Comparison of ENCODE assay signal across 8 cellular contexts in genomic region chr2:199911052-199911876, GRCh38. TPM values are rescaled to one million over a fixed set of nuclear protein-coding genes. Genes with fewer than 3 reads are reported as not detected.
DNase-seq lines count a peak whose midpoint lies in the region; ATAC-seq, FAIRE-seq and TF ChIP-seq lines count a peak whose summit lies in the region.

Gene C2orf69 (plus strand): TSS chr2:199911293. CDS start chr2:199911439, 146 bp downstream.

- no peaks in the 10 kb centered on the region for H3K27me3 ChIP-seq in HUES64 (ENCODE audit: insufficient read depth, low read length)
- H3K27me3 ChIP-seq in OCI-LY1 (ENCODE audit: insufficient read depth, low read length), result no peaks in the 10 kb centered on the region
- no peaks in the 10 kb centered on the region for H3K27me3 ChIP-seq in endothelial cell of umbilical vein (ENCODE audit: control insufficient read depth in 2 of 2, insufficient read depth in 2 of 2, low read length in 2 of 2)

- H3K4me2 ChIP-seq in OCI-LY1 (ENCODE audit: low read length) (peak within 1 kb of the TSS; percentile 80), endothelial cell of umbilical vein (ENCODE audit: insufficient read depth, low read length) (peak within 1 kb of the TSS; percentile 99)

- H3K4me3 Mint-ChIP-seq in Calu3 (ENCODE audit: low read depth, unreplicated experiment), result peak within 1 kb of the TSS; percentile 93

- H3K27ac ChIP-seq in HUES64 (ENCODE audit: low read depth, low read length) (peak within 1 kb of the TSS; percentile 97), OCI-LY1 (ENCODE audit: low read depth, low read length, poor library complexity, severe bottlenecking) (peak within 1 kb of the TSS; percentile 48), endothelial cell of umbilical vein (ENCODE audit: insufficient read depth, low read depth, low read length) (peak within 1 kb of the TSS; percentile 86)

- peak; percentile 82 for FAIRE-seq in endothelial cell of umbilical vein (lab: Jason Lieb, UNC)

- no peaks in the 10 kb centered on the region for H3K9me3 Mint-ChIP-seq in Calu3 (ENCODE audit: low read depth, unreplicated experiment)

- H3K9me3 ChIP-seq in HUES64 (ENCODE audit: insufficient read depth, low read depth, low read length) (peaks cover 7% of the 10 kb centered on the region), OCI-LY1 (ENCODE audit: low read length) (no peaks in the 10 kb centered on the region), endothelial cell of umbilical vein (replicated peaks; ENCODE audit: control insufficient read depth, insufficient read depth, low read length) (no peaks in the 10 kb centered on the region)

- TF ChIP-seq CTCF in Calu3 (IDR thresholded peaks at IDR 0.05; ENCODE audit: unreplicated experiment) (no peak), OCI-LY1 (IDR thresholded peaks at IDR 0.05; ENCODE audit: low read length) (no peak), endothelial cell of umbilical vein (IDR thresholded peaks at IDR 0.05; ENCODE audit: extremely low read depth in 1 of 2, insufficient read depth in 1 of 2, low read depth in 1 of 2, low read length in 2 of 2) (no peak)

- H3F3A ChIP-seq in OCI-LY1 (ENCODE audit: insufficient read depth, low read length), result no peaks in the 10 kb centered on the region

- H4K20me1 ChIP-seq in OCI-LY1 (ENCODE audit: insufficient read depth, low read length) (no peaks in the 10 kb centered on the region), endothelial cell of umbilical vein (replicated peaks; ENCODE audit: control insufficient read depth, extremely low read depth, insufficient read depth, low read length) (no peaks in the 10 kb centered on the region)

- CTCF ChIA-PET in Calu3 (lab: Charles Lee), result interaction anchor here (0.6 kb wide), 1 partner anchor 831 kb away, joined by 3 read pairs; no protein-coding TSS in a partner anchor
- CTCF ChIA-PET in endothelial cell of umbilical vein (lab: Charles Lee), result interaction anchor here (1.0 kb wide), 1 partner anchor 8 kb away, joined by 3 read pairs; no protein-coding TSS in a partner anchor

- BruUV-seq in Calu3 (replicated peaks; lab: Mats Ljungman, UMichigan), result no TSS peak
- BruUV-seq in endothelial cell of umbilical vein (replicated peaks; lab: Mats Ljungman, UMichigan), result no TSS peak

- peaks cover 7% of the 10 kb centered on the region for H3K4me1 ChIP-seq in HUES64 (ENCODE audit: insufficient read depth, low read length)
- H3K4me1 ChIP-seq in OCI-LY1 (ENCODE audit: insufficient read depth, low read length, severe bottlenecking), result peaks cover 26% of the 10 kb centered on the region
- peaks cover 30% of the 10 kb centered on the region for H3K4me1 ChIP-seq in endothelial cell of umbilical vein (ENCODE audit: control insufficient read depth, extremely low read depth, insufficient read depth, low read length)

- H3K36me3 Mint-ChIP-seq in Calu3 (ENCODE audit: insufficient read depth, unreplicated experiment), result peaks cover 15% of the 10 kb centered on the region

- no peaks in the 10 kb centered on the region for H3K27me3 Mint-ChIP-seq in Calu3 (ENCODE audit: unreplicated experiment)

- intact Hi-C loops in Calu3 (cut with micrococcal nuclease; ENCODE audit: unreplicated experiment), result no loop called here
- intact Hi-C loops in endothelial cell of umbilical vein (cut with micrococcal nuclease), result loop anchor here (1.0 to 2.0 kb wide), 3 partner anchors 44 to 396 kb away; partner anchors contain the start of genes FTCDNL1, MAIP1, SPATS2L and TYW5

- H2AFZ ChIP-seq in OCI-LY1 (ENCODE audit: low read length) (peak within 1 kb of the TSS; percentile 93), endothelial cell of umbilical vein (ENCODE audit: low read depth, low read length) (peak within 1 kb of the TSS; percentile 98)

- H3K9ac ChIP-seq in HUES64 (ENCODE audit: low read depth, low read length) (peak within 1 kb of the TSS; percentile 96), OCI-LY1 (ENCODE audit: low read length) (peak within 1 kb of the TSS; percentile 87), endothelial cell of umbilical vein (replicated peaks; ENCODE audit: extremely low read depth, insufficient read depth, low read length) (peak within 1 kb of the TSS; percentile 97)

- H3K9me2 ChIP-seq in OCI-LY1 (ENCODE audit: low read depth, low read length), result no peaks in the 10 kb centered on the region

- peak; percentile 92 for ATAC-seq in GM21447 (IDR thresholded peaks at IDR 0.05; ENCODE audit: unreplicated experiment)

- dilution Hi-C loops in endothelial cell of umbilical vein (cut with MboI; ENCODE audit: extremely low pct_ligation_motif_present, low sequenced_read_pairs), result no loop called here

- H3K9me1 ChIP-seq in endothelial cell of umbilical vein (replicated peaks; ENCODE audit: control insufficient read depth, extremely low read depth, insufficient read depth, low read length), result no peaks in the 10 kb centered on the region

- under 1% methylated on average over 85 of the region's 85 CpGs for WGBS in HUES64

- peaks cover 15% of the 10 kb centered on the region for H3K4me1 Mint-ChIP-seq in Calu3 (ENCODE audit: low read depth, unreplicated experiment)

- H3K4me3 ChIP-seq in HUES64 (ENCODE audit: low read length) (peak within 1 kb of the TSS; percentile 98), OCI-LY1 (ENCODE audit: low read depth, low read length, poor library complexity, severe bottlenecking) (peak within 1 kb of the TSS; percentile 83), endothelial cell of umbilical vein (replicated peaks in 1 of 3; ENCODE audit: insufficient read depth in 1 of 3, low read depth in 1 of 3, low read length in 3 of 3) (peak within 1 kb of the TSS; percentile 92 to 100 (median 100))

- POLR2A ChIA-PET in endothelial cell of umbilical vein (lab: Charles Lee), result no interaction called here

- peak within 1 kb of the TSS; percentile 79 for H3K27ac Mint-ChIP-seq in Calu3 (ENCODE audit: unreplicated experiment)

- DNase-seq in Calu3 (peak; percentile 97), endothelial cell of umbilical vein (ENCODE audit: low read depth, low spot score) (peak; percentile 97), midbrain (lab: John Stamatoyannopoulos, UW) (peak; percentile 97)
- peak; percentile 94 for DNase-seq in activated CD8-positive, alpha-beta memory T cell treated with anti-CD3 and anti-CD28 coated beads, Interleukin-2, amount 50 U/mL, for 48 hours
- peak; percentile 78 to 79 for DNase-seq in stimulated activated CD8-positive, alpha-beta memory T cell treated with anti-CD3 and anti-CD28 coated beads, Interleukin-2, amount 100 ng/mL, for 1 hour (ENCODE audit: low read depth in 2 of 2)

- TF ChIP-seq POLR2A in endothelial cell of umbilical vein (IDR thresholded peaks at IDR 0.05; ENCODE audit: low read depth, low read length), result peak; percentile 93

- H3K36me3 ChIP-seq in HUES64 (ENCODE audit: insufficient read depth, low read length) (peaks cover 27% of the 10 kb centered on the region), OCI-LY1 (ENCODE audit: insufficient read depth, low read length) (peaks cover 27% of the 10 kb centered on the region), endothelial cell of umbilical vein (ENCODE audit: control insufficient read depth in 2 of 2, extremely low read depth in 1 of 2, insufficient read depth in 2 of 2, low read length in 2 of 2) (no peaks in the 10 kb centered on the region)

- H3K79me2 ChIP-seq in OCI-LY1 (ENCODE audit: insufficient read depth, low read length) (peaks cover 38% of the 10 kb centered on the region), endothelial cell of umbilical vein (ENCODE audit: control insufficient read depth, insufficient read depth, low read length) (peaks cover 45% of the 10 kb centered on the region)

TF ChIP-seq in endothelial cell of umbilical vein, 7 proteins besides CTCF, POLR2A, EP300 and RAD21:
- no peak for TF ChIP-seq EZH2 (IDR thresholded peaks at IDR 0.05; ENCODE audit: borderline replicate concordance, low read depth, low read length, severe bottlenecking)
- peak; percentile 92 for TF ChIP-seq POLR2AphosphoS5 (IDR thresholded peaks at IDR 0.05; ENCODE audit: insufficient read depth, low read depth, low read length)

RNA-seq across cellular contexts. Expression of gene C2orf69, which starts in this region (rescaled TPM):
- total RNA-seq in Calu3 (2022), result 15.2 and 16.2 TPM in 2 replicates
- 14.1 TPM for polyA plus RNA-seq in HUES64 (2013, experiment 1 of 2)
- 17.8 TPM for polyA plus RNA-seq in HUES64 (2013, experiment 2 of 2)
- 11.4 and 12.9 TPM in 2 replicates for total RNA-seq in endothelial cell of umbilical vein
- polyA plus RNA-seq in endothelial cell of umbilical vein, result 1.7 and 2.0 TPM in 2 replicates
- polyA plus RNA-seq in endothelial cell of umbilical vein (2011; cell fraction: cytosol; rRNA removed), result 1.9 and 2.3 TPM in 2 replicates
- 0.94 and 1.7 TPM in 2 replicates for polyA plus RNA-seq in endothelial cell of umbilical vein (2011; cell fraction: nucleus; rRNA removed)
- 6.9 and 9.9 TPM in 2 replicates for polyA plus RNA-seq in endothelial cell of umbilical vein (2012)
- polyA minus RNA-seq in endothelial cell of umbilical vein, result 3.1 and 3.4 TPM in 2 replicates
- polyA minus RNA-seq in endothelial cell of umbilical vein (2011; cell fraction: cytosol; rRNA and poly(A)+ RNA removed), result 4.0 TPM
- polyA minus RNA-seq in endothelial cell of umbilical vein (2011; cell fraction: nucleus; rRNA and poly(A)+ RNA removed), result 3.3 and 4.4 TPM in 2 replicates

Comparison
In these comparisons a context has a peak if more than half of its experiments do, and no peak if none do; other contexts are left out.
1. Peak in every context shown above with its lines: DNase-seq, ATAC-seq, H3K4me3 ChIP-seq and H3K27ac ChIP-seq.